Comparison of ENCODE assay signal across 12 cellular contexts in genomic region chr11:34988294-34989255, GRCh38.
A peak's percentile ranks its signal among the peaks of the same experiment; 100 is the strongest.
DNase-seq lines count a peak whose midpoint lies in the region; ATAC-seq, FAIRE-seq and TF ChIP-seq lines count a peak whose summit lies in the region.
"Had no signal": no experiment of that assay in that cellular context is flagged by ENCODE, and none has a peak within 500 bp of the region (broad histone marks: within the 10 kb centered on the region; RNA-seq: fewer than 3 reads in every experiment).

No MANE protein-coding gene starts in this region.

- ATAC-seq in GM18868 (IDR thresholded peaks at IDR 0.05; ENCODE audit: unreplicated experiment) (peak; percentile 93), HG03039 (IDR thresholded peaks at IDR 0.05; ENCODE audit: unreplicated experiment) (peak; percentile 86), SK-N-SH treated with all-trans-retinoic acid at 6 μM for 48 hours (peak; percentile 95), pancreas (peak in 3 of 4 donors; percentile 61 to 64 (median 62)), GM18505 (IDR thresholded peaks at IDR 0.05; ENCODE audit: unreplicated experiment) (no peak)
- ATAC-seq: WTC11 had no signal

- H3K9me3 ChIP-seq in pancreas: no peaks in the 10 kb centered on the region
- H3K9me3 ChIP-seq: upper lobe of left lung had no signal

- intact Hi-C loops in pancreas (cut with DNase I): no loop called here

- no peaks in the 10 kb centered on the region for H3K27me3 ChIP-seq in pancreas
- H3K27me3 ChIP-seq: upper lobe of left lung had no signal

- DNase-seq in pancreas: no peak
- no peak for DNase-seq in NCI-H146 (lab: John Stamatoyannopoulos, UW)
- DNase-seq in AG08396 (ENCODE audit: low spot score): no peak
- DNase-seq: activated naive CD8-positive, alpha-beta T cell treated with anti-CD3 and anti-CD28 coated beads for 36 hours; stimulated activated CD4-positive, alpha-beta T cell treated with anti-CD3 and anti-CD28 coated beads, Interleukin-15, amount 100 ng/mL, for 24 hours; upper lobe of left lung had no signal

- no peak for TF ChIP-seq POLR2A in GM18505 (IDR thresholded peaks at IDR 0.05; ENCODE audit: borderline replicate concordance, extremely low read depth, insufficient read depth, insufficient read length)

- H3K4me1 ChIP-seq in pancreas: peaks cover 7 to 12% (median 9%) of the 10 kb centered on the region in 3 donors
- H3K4me1 ChIP-seq: upper lobe of left lung had no signal

- WGBS in pancreas, 2 donors: 90 to 95% methylated on average over 4 of the region's 4 CpGs

- no peak overlapping the region for H3K27ac ChIP-seq in pancreas
- H3K27ac ChIP-seq: HL-60 had no signal

- H3K4me3 ChIP-seq in pancreas: no peak overlapping the region
- H3K4me3 ChIP-seq: upper lobe of left lung had no signal

- no peak for FAIRE-seq in pancreas (lab: Jason Lieb, UNC)

- peaks cover 0 to 7% (median 0%) of the 10 kb centered on the region in 3 donors for H3K36me3 ChIP-seq in pancreas

- no peak for TF ChIP-seq CTCF in pancreas (IDR thresholded peaks at IDR 0.05)

TF ChIP-seq in SK-N-SH treated with all-trans-retinoic acid at 6 μM for 48 hours, 23 proteins besides CTCF, POLR2A, EP300 and RAD21:
- TF ChIP-seq BACH2 (CRISPR knock-in tag; IDR thresholded peaks at IDR 0.05; ENCODE audit: borderline replicate concordance): no peak
- no peak for TF ChIP-seq ZFP30 (CRISPR knock-in tag; IDR thresholded peaks at IDR 0.05)
- TF ChIP-seq RARB (CRISPR knock-in tag; IDR thresholded peaks at IDR 0.05): no peak
- no peak for TF ChIP-seq ZC3H10 (CRISPR knock-in tag; IDR thresholded peaks at IDR 0.05)
- TF ChIP-seq ISL1 (CRISPR knock-in tag; IDR thresholded peaks at IDR 0.05): no peak
- no peak for TF ChIP-seq CREB5 (CRISPR knock-in tag; IDR thresholded peaks at IDR 0.05; ENCODE audit: low read depth)
- TF ChIP-seq GLIS3 (CRISPR knock-in tag; IDR thresholded peaks at IDR 0.05): no peak
- TF ChIP-seq POU6F1 (CRISPR knock-in tag; IDR thresholded peaks at IDR 0.05; ENCODE audit: borderline replicate concordance, low read depth): no peak
- no peak for TF ChIP-seq ZNF565 (CRISPR knock-in tag; conservative IDR thresholded peaks at IDR 0.05; ENCODE audit: low read depth)
- TF ChIP-seq PPARA (CRISPR knock-in tag; IDR thresholded peaks at IDR 0.05; ENCODE audit: borderline replicate concordance): no peak
- no peak for TF ChIP-seq ESRRG (CRISPR knock-in tag; IDR thresholded peaks at IDR 0.05)
- no peak for TF ChIP-seq TCF4 (CRISPR knock-in tag; IDR thresholded peaks at IDR 0.05; ENCODE audit: borderline replicate concordance)
- TF ChIP-seq TOX (CRISPR knock-in tag; IDR thresholded peaks at IDR 0.05; ENCODE audit: borderline replicate concordance): no peak
- TF ChIP-seq OSR1 (CRISPR knock-in tag; IDR thresholded peaks at IDR 0.05): no peak
